8 cellular contexts compared by ENCODE assay signal in the genomic region with DNA sequence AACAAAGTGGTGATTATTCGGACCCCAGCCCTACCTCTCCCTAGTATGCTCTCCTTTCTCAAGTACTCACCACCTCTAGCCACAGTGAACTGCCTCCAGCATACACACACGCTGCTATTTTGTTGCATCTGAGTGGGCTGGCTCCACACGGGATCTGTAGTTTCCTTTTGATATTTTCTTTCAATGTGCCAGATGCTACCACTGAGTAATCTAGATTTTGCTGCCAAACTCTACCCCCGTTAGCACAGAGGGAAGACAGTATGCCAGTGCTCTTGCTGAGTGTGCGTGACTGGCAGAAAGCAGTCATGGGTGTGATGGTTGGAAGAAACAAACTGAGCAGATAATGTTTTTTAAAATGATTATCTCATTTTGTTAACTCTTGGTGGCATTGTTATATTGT. TPM values are rescaled to one million over a fixed set of nuclear protein-coding genes. Genes with fewer than 3 reads are reported as not detected.
A peak's percentile ranks its signal among the peaks of the same experiment; 100 is the strongest.
DNase-seq lines count a peak whose midpoint lies in the region; ATAC-seq and TF ChIP-seq lines count a peak whose summit lies in the region.

No MANE protein-coding gene starts in this region.

- ATAC-seq in left cardiac atrium (peak; percentile 43 to 50), HG03520 (IDR thresholded peaks at IDR 0.05; ENCODE audit: unreplicated experiment) (no peak)

- H3K9me3 ChIP-seq in adrenal gland (replicated peaks in 1 of 3): no peaks in the 10 kb centered on the region

- no peaks in the 10 kb centered on the region for H3K36me3 ChIP-seq in adrenal gland (replicated peaks in 1 of 2)

- peaks cover 72 to 100% of the 10 kb centered on the region in 2 donors for H3K4me1 ChIP-seq in adrenal gland (replicated peaks in 1 of 2)

- peak overlapping the region in 1 of 4 donors; percentile 35 for H3K4me3 ChIP-seq in adrenal gland

- DNase-seq in CD1c-positive myeloid dendritic cell (ENCODE audit: extremely low spot score) (peak; percentile 85), NCI-H2171 treated with DMSO at 0.1 percent for 48 hours (lab: John Stamatoyannopoulos, UW) (peak; percentile 88), adrenal gland (peak in 5 of 7 donors; percentile 66 to 70 (median 66)), left cardiac atrium (peak; percentile 33), GM20000 (ENCODE audit: low spot score) (no peak), NCI-H2081 treated with DMSO at 0.1 percent for 48 hours (lab: John Stamatoyannopoulos, UW) (no peak)
- DNase-seq in stimulated activated CD4-positive, alpha-beta T cell treated with anti-CD3 and anti-CD28 coated beads, Interleukin-15, amount 100 ng/mL, for 24 hours: peak; percentile 68

- intact Hi-C loops in adrenal gland (cut with DNase I) (no loop called here), left cardiac atrium (cut with DNase I) (no loop called here)

- TF ChIP-seq POLR2A in adrenal gland (IDR thresholded peaks at IDR 0.05): peak in 1 of 2 donors; percentile 73

- H3K27me3 ChIP-seq in adrenal gland: no peaks in the 10 kb centered on the region

- WGBS in adrenal gland, 4 donors: 7 to 9% (median 9%) methylated on average over 5 of the region's 5 CpGs

- H3K27ac ChIP-seq in adrenal gland: peak overlapping the region; percentile 59 to 90 (median 83)

- no peak for TF ChIP-seq CTCF in adrenal gland (IDR thresholded peaks at IDR 0.05)
- no peak for TF ChIP-seq CTCF in GM20000 (IDR thresholded peaks at IDR 0.05; ENCODE audit: extremely low read depth, missing control alignments)

RNA-seq across cellular contexts. Expression of a gene that starts 11.6 kb away (rescaled TPM):
- total RNA-seq in adrenal gland (100 to 1,000 TPM in 5 of 8 donors, 10 to 100 TPM in 3; 62.8 to 267 (median 123) TPM), left cardiac atrium (100 to 1,000 TPM; 195 to 255 TPM)
- 10 to 100 TPM; 47.1 to 90.7 (median 53.6) TPM for polyA plus RNA-seq in adrenal gland

RNA-seq across cellular contexts. Expression of a gene that starts 55.4 kb away (rescaled TPM):
- total RNA-seq in adrenal gland (10 to 100 TPM in 1 of 8 donors, 1 to 10 TPM in 7; 3.3 to 12.8 (median 5.3) TPM), left cardiac atrium (1 to 10 TPM; 7.1 to 9.9 TPM)
- polyA plus RNA-seq in adrenal gland: 1 to 10 TPM; 2.5 to 4.7 (median 2.5) TPM

RNA-seq across cellular contexts. Expression of a gene that starts 55.8 kb away (rescaled TPM):
- 100 to 1,000 TPM in 4 of 8 donors, 10 to 100 TPM in 4; 34.5 to 169 (median 98.1) TPM for total RNA-seq in adrenal gland
- 100 to 1,000 TPM in 1 of 3 donors, 10 to 100 TPM in 2; 55.6 to 189 (median 91.8) TPM for polyA plus RNA-seq in adrenal gland
- 100 to 1,000 TPM; 325 to 342 TPM for total RNA-seq in left cardiac atrium

RNA-seq across cellular contexts. Expression of a gene that starts 56.1 kb away (rescaled TPM):
- total RNA-seq in adrenal gland: 10 to 100 TPM in 6 of 8 donors, 1 to 10 TPM in 2; 5.8 to 36.6 (median 22.4) TPM
- 10 to 100 TPM in 1 of 3 donors, 1 to 10 TPM in 2; 3.9 to 11.7 (median 8.7) TPM for polyA plus RNA-seq in adrenal gland
- 10 to 100 TPM; 15.2 to 17.9 TPM for total RNA-seq in left cardiac atrium

Comparison
In these comparisons a context has a peak if more than half of its experiments do, and no peak if none do; other contexts are left out.
1. DNase-seq: peak in CD1c-positive myeloid dendritic cell (single experiment), NCI-H2171 treated with DMSO at 0.1 percent for 48 hours (single experiment), adrenal gland (5 of 7), left cardiac atrium (single experiment) and stimulated activated CD4-positive, alpha-beta T cell treated with anti-CD3 and anti-CD28 coated beads, Interleukin-15, amount 100 ng/mL, for 24 hours (single experiment); none in GM20000 (single experiment) and NCI-H2081 treated with DMSO at 0.1 percent for 48 hours (single experiment).